19 cellular contexts compared by ENCODE assay signal in the genomic region with DNA sequence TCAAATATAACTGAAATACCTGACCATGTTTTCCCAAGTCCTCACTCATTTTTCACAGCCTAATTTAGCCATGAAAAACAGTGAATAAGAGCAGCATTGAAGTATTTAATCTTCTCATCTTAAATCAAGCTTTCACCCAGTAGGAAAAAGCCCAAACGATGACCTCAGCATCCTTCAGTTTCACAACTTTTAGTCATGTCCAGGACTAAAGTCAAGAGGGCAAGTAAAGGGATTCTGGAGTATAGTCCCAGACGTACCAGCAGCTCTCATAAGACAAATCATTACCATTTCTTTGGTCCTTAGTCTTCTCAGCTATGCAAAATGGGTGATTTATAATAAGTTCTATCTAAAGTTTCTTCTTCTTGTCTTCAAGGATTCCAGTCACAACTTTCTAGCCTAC.
A peak's percentile ranks its signal among the peaks of the same experiment; 100 is the strongest.
DNase-seq lines count a peak whose midpoint lies in the region; ATAC-seq and TF ChIP-seq lines count a peak whose summit lies in the region.
"Had no signal": no experiment of that assay in that cellular context is flagged by ENCODE, and none has a peak within 500 bp of the region (broad histone marks: within the 10 kb centered on the region; RNA-seq: fewer than 3 reads in every experiment).

No MANE protein-coding gene starts in this region.

- H3K9me3 ChIP-seq in ascending aorta (no peaks in the 10 kb centered on the region), colonic mucosa (no peaks in the 10 kb centered on the region)
- H3K9me3 ChIP-seq: A549, BE2C had no signal

- H3K27me3 Mint-ChIP-seq in CD14-positive monocyte (ENCODE audit: low read depth in 3 of 3): no peaks in the 10 kb centered on the region

- H3K27me3 ChIP-seq in ascending aorta: no peaks in the 10 kb centered on the region
- no peaks in the 10 kb centered on the region for H3K27me3 ChIP-seq in colonic mucosa
- H3K27me3 ChIP-seq: BE2C had no signal

- H3K4me3 ChIP-seq in ascending aorta (no peak overlapping the region), colonic mucosa (no peak overlapping the region)
- H3K4me3 ChIP-seq: A549 had no signal

- H3K36me3 Mint-ChIP-seq in CD14-positive monocyte: no peaks in the 10 kb centered on the region
- H3K36me3 Mint-ChIP-seq: CD8-positive, alpha-beta T cell had no signal

- no peak overlapping the region for H3K4me3 Mint-ChIP-seq in CD14-positive monocyte
- H3K4me3 Mint-ChIP-seq: CD8-positive, alpha-beta T cell; HFFc6 had no signal

- intact Hi-C loops in ascending aorta (cut with DNase I): no loop called here
- intact Hi-C loops in colonic mucosa (cut with DNase I): no loop called here
- intact Hi-C loops in CD14-positive monocyte (cut with micrococcal nuclease): no loop called here

- H3K4me1 ChIP-seq in ascending aorta: peaks cover 0 to 5% of the 10 kb centered on the region in 2 donors
- no peaks in the 10 kb centered on the region for H3K4me1 ChIP-seq in colonic mucosa
- H3K4me1 ChIP-seq: A549, BE2C had no signal

- H3K9ac ChIP-seq in colonic mucosa (ENCODE audit: low read depth in 2 of 2, low read length in 2 of 2): no peak overlapping the region

- no peaks in the 10 kb centered on the region for H3K36me3 ChIP-seq in ascending aorta
- no peaks in the 10 kb centered on the region for H3K36me3 ChIP-seq in colonic mucosa
- H3K36me3 ChIP-seq: BE2C had no signal

- H3K27ac ChIP-seq in ascending aorta: peak overlapping the region; percentile 29 to 43
- H3K27ac ChIP-seq in colonic mucosa: no peak overlapping the region
- H3K27ac ChIP-seq: A549, C4-2B, HL-60 had no signal

- peak; percentile 72 for ATAC-seq in left lobe of liver
- ATAC-seq in GM21381 (IDR thresholded peaks at IDR 0.05; ENCODE audit: unreplicated experiment): no peak
- ATAC-seq: A549; CD8-positive, alpha-beta T cell had no signal

- no peaks in the 10 kb centered on the region for H3K4me1 Mint-ChIP-seq in CD14-positive monocyte

- DNase-seq in ascending aorta (ENCODE audit: low spot score in 2 of 2): no peak
- peak; percentile 27 for DNase-seq in colonic mucosa
- no peak for DNase-seq in left lobe of liver (ENCODE audit: low spot score)
- peak; percentile 18 for DNase-seq in renal cortical epithelial cell (ENCODE audit: low read depth)
- no peak for DNase-seq in NCI-H82 treated with DMSO at 0.1 percent for 48 hours (lab: John Stamatoyannopoulos, UW; ENCODE audit: unreplicated experiment)
- DNase-seq in NCI-H526 (lab: John Stamatoyannopoulos, UW): no peak
- no peak for DNase-seq in CD14-positive monocyte (ENCODE audit: low spot score)
- DNase-seq: BE2C; CD8-positive, alpha-beta T cell; COR-L47; DND-41; GDM1; HCEC 1CT; HFFc6; IMR-90 had no signal

- H3K9me3 Mint-ChIP-seq in CD14-positive monocyte: peaks cover 0 to 8% (median 2%) of the 10 kb centered on the region in 7 donors
- H3K9me3 Mint-ChIP-seq: CD8-positive, alpha-beta T cell had no signal

- no peak overlapping the region for H3K27ac Mint-ChIP-seq in CD14-positive monocyte
- H3K27ac Mint-ChIP-seq: CD8-positive, alpha-beta T cell; HFFc6 had no signal

- no peak for TF ChIP-seq CTCF in ascending aorta (IDR thresholded peaks at IDR 0.05)
- no peak for TF ChIP-seq CTCF in colonic mucosa (IDR thresholded peaks at IDR 0.05)
- TF ChIP-seq CTCF in CD14-positive monocyte (IDR thresholded peaks at IDR 0.05): no peak

Comparison
In these comparisons a context has a peak if more than half of its experiments do, and no peak if none do; other contexts are left out.
1. DNase-seq: peak in colonic mucosa (single experiment) and renal cortical epithelial cell (single experiment); none in ascending aorta (0 of 2), left lobe of liver (single experiment), NCI-H82 treated with DMSO at 0.1 percent for 48 hours (single experiment), NCI-H526 (0 of 2) and CD14-positive monocyte (single experiment).